In genomic region chr1:65882091-65882490, GRCh38 we compare ENCODE assay signal across 32 cellular contexts.
"Had no signal": no experiment of that assay in that cellular context is flagged by ENCODE, and none has a peak within 500 bp of the region (broad histone marks: within the 10 kb centered on the region; RNA-seq: fewer than 3 reads in every experiment).

No MANE protein-coding gene starts in this region.

- H3K36me3 ChIP-seq: ascending aorta, pancreas, prostate gland, sigmoid colon, vagina, WERI-Rb-1 had no signal

- H3K4me1 ChIP-seq: ascending aorta, pancreas, prostate gland, sigmoid colon, vagina had no signal

- ATAC-seq: activated CD4-positive, CD25-positive, alpha-beta regulatory T cell treated with anti-CD3 and anti-CD28 coated beads, Interleukin-2, amount 50 U/mL, for 24 hours; effector memory CD8-positive, alpha-beta T cell; left colon; naive thymus-derived CD4-positive, alpha-beta T cell; pancreas; stimulated activated effector memory CD8-positive, alpha-beta T cell treated with anti-CD3 and anti-CD28 coated beads, Interleukin-12 subunit alpha, Interleukin-12 subunit beta, amount 100 ng/mL, for 72 hours had no signal

- DNase-seq: activated CD4-positive, alpha-beta memory T cell treated with anti-CD3 and anti-CD28 coated beads for 36 hours; activated CD4-positive, alpha-beta T cell treated with anti-CD3 and anti-CD28 coated beads, Interleukin-2, amount 10 ng/mL, durations not matched to agents 24 days and 14 days; activated CD8-positive, alpha-beta memory T cell treated with anti-CD3 and anti-CD28 coated beads, Interleukin-2, amount 50 U/mL, for 4 hours; activated gamma-delta T cell; activated naive CD4-positive, alpha-beta T cell treated with anti-CD3 and anti-CD28 coated beads, Interleukin-2, amount 10 ng/mL, durations not matched to agents 7 days and 5 days; activated naive CD8-positive, alpha-beta T cell treated with anti-CD3 and anti-CD28 coated beads, Interleukin-2, amount 10 ng/mL, durations not matched to agents 7 days and 5 days; activated T-cell treated with anti-CD3 and anti-CD28 coated beads, Interleukin-2, amount 50 U/mL, for 24 hours; caudate nucleus; cortex of kidney; effector memory CD8-positive, alpha-beta T cell; erythroblast; foreskin fibroblast; head of caudate nucleus; hypothalamus; immature natural killer cell; kidney; left colon; mammary epithelial cell; naive thymus-derived CD4-positive, alpha-beta T cell; pancreas; retina; sigmoid colon; small intestine; stimulated activated CD4-positive, alpha-beta T cell treated with anti-CD3 and anti-CD28 coated beads, Interleukin-4, amount 100 ng/mL, for 24 hours; substantia nigra; T1000; WERI-Rb-1 had no signal

- H3K27me3 ChIP-seq: ascending aorta, pancreas, sigmoid colon, vagina had no signal

- H3K4me3 ChIP-seq: ascending aorta, pancreas, prostate gland, sigmoid colon, vagina had no signal

- H3K27ac ChIP-seq: ascending aorta, pancreas, prostate gland, sigmoid colon, vagina, WERI-Rb-1 had no signal

- H3K9me3 ChIP-seq: ascending aorta, pancreas, prostate gland, vagina had no signal
